In the genomic region with DNA sequence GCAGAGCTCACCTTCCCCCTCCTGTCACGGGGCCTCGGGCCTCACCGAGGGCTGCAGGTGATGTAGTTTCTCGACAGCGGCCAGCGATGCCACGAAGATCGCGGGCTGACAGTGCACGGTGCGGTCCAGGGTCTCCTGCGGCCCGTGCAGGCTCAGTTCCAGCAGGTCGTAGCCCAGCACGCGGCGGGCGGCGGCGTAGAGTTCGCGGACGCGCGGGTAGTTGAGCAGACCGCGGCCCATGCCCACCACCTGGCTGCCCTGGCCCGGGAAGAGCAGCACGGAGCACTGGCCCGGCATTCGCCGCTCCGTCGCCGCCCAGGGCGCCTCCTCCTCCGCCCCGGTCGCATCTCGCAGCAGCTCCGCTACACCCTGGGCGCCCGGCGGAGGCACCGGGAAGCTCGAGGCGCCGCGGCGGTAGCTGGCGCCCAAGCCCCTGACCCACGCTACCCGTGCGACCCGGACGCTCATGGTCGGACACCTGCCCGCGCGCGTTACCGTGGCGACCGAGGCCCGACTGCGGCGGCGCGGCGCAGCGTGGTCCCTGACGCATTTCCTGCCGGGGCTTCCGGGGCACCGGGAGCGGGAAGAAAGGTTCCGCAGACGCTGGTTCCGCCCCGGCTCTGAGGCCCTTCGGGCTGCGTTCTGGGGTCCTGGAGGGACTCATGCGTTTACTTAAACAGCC, we compare ENCODE assay signal across 8 cellular contexts. TPM values are rescaled to one million over a fixed set of nuclear protein-coding genes. Genes with fewer than 3 reads are reported as not detected.
DNase-seq lines count a peak whose midpoint lies in the region; ATAC-seq and TF ChIP-seq lines count a peak whose summit lies in the region.

Gene MCAT, minus strand, starts transcription at position 518 of the 682 bp plus-strand sequence. Its CDS starts 50 bp downstream, at position 468.

- H3K4me3 ChIP-seq in choroid plexus epithelial cell (ENCODE audit: low read depth, low read length), result peak within 1 kb of the TSS; percentile 96

- no peak for TF ChIP-seq CTCF in choroid plexus epithelial cell (conservative IDR thresholded peaks at IDR 0.05; ENCODE audit: low read depth, low read length)

- H3K27me3 ChIP-seq in layer of hippocampus (ENCODE audit: control insufficient read depth, insufficient read depth, low read length), result no peaks in the 10 kb centered on the region

- ATAC-seq in GM18867 (IDR thresholded peaks at IDR 0.05; ENCODE audit: unreplicated experiment), result peak; percentile 83
- ATAC-seq in HG03108 (IDR thresholded peaks at IDR 0.05; ENCODE audit: unreplicated experiment), result peak; percentile 78

- H3K27ac ChIP-seq in layer of hippocampus (ENCODE audit: low read depth, low read length), result peak within 1 kb of the TSS; percentile 49

- peak; percentile 35 for DNase-seq in A172 (ENCODE audit: low spot score)
- DNase-seq in NCI-H510A treated with DMSO at 0.1 percent for 48 hours (lab: John Stamatoyannopoulos, UW), result peak; percentile 66
- peak; percentile 73 to 77 for DNase-seq in activated CD4-positive, alpha-beta T cell treated with anti-CD3 and anti-CD28 coated beads for 4 hours
- peak; percentile 77 for DNase-seq in choroid plexus epithelial cell (ENCODE audit: low read depth)
- DNase-seq in stimulated activated CD4-positive, alpha-beta T cell treated with anti-CD3 and anti-CD28 coated beads, Interleukin-1b, Interleukin-23, amount 100 ng/mL, for 1 hour (ENCODE audit: low read depth in 2 of 2), result peak; percentile 36 to 62

RNA-seq across cellular contexts. Expression of gene MCAT, which starts in this region (rescaled TPM):
- 18.0 and 18.8 TPM in 2 replicates for total RNA-seq in A172 (2014; rRNA removed; shearing (Covaris generic))

Comparison
In these comparisons a context has a peak if more than half of its experiments do, and no peak if none do; other contexts are left out.
1. Peak in every context shown above with its lines: DNase-seq, ATAC-seq, H3K4me3 ChIP-seq and H3K27ac ChIP-seq.